In genomic region chr6:136792945-136793289, GRCh38 we compare ENCODE assay signal across 8 cellular contexts. TPM values are rescaled to one million over a fixed set of nuclear protein-coding genes. Genes with fewer than 3 reads are reported as not detected.
DNase-seq lines count a peak whose midpoint lies in the region; ATAC-seq and TF ChIP-seq lines count a peak whose summit lies in the region.

No MANE protein-coding gene starts in this region.

- no TSS peak for BruUV-seq in mammary epithelial cell (replicated peaks; lab: Mats Ljungman, UMichigan)

- H4K20me1 ChIP-seq in mammary epithelial cell (ENCODE audit: insufficient read depth, low read length), result no peaks in the 10 kb centered on the region

- peak overlapping the region; percentile 99 for H2AFZ ChIP-seq in mammary epithelial cell (ENCODE audit: low read depth, low read length)

- 0% methylated on average over 9 of the region's 29 CpGs for WGBS in mammary epithelial cell (ENCODE audit: low coverage, missing lambda C conversion rate)

- no peaks in the 10 kb centered on the region for H3K9me3 ChIP-seq in mammary epithelial cell (replicated peaks; ENCODE audit: insufficient read depth, low read length)

- H3K4me1 ChIP-seq in mammary epithelial cell (ENCODE audit: insufficient read depth, low read length), result peaks cover 16% of the 10 kb centered on the region

- H3K27me3 ChIP-seq in mammary epithelial cell (ENCODE audit: insufficient read depth, low read length), result no peaks in the 10 kb centered on the region

- peaks cover 29% of the 10 kb centered on the region for H3K79me2 ChIP-seq in mammary epithelial cell (ENCODE audit: insufficient read depth, low read length)

- peak overlapping the region; percentile 82 for H3K27ac ChIP-seq in mammary epithelial cell (ENCODE audit: insufficient read depth, low read depth, low read length)

- DNase-seq in ACHN, result peak; percentile 88
- DNase-seq in NCI-H2196 (lab: John Stamatoyannopoulos, UW; ENCODE audit: unreplicated experiment), result peak; percentile 91
- DNase-seq in mammary epithelial cell, result peak; percentile 83
- DNase-seq in iris pigment epithelial cell (ENCODE audit: low read depth), result peak; percentile 93
- DNase-seq in stimulated activated CD4-positive, alpha-beta T cell treated with anti-CD3 and anti-CD28 coated beads, Interleukin-12 subunit alpha, Interleukin-12 subunit beta, amount 100 ng/mL, for 48 hours (ENCODE audit: low read depth in 2 of 3, low spot score in 1 of 3), result peak; percentile 91 to 96 (median 93)

- dilution Hi-C loops in mammary epithelial cell (cut with HindIII; ENCODE audit: low sequenced_read_pairs), result no loop called here

- H3K4me2 ChIP-seq in mammary epithelial cell (ENCODE audit: insufficient read depth, low read depth, low read length), result peak overlapping the region; percentile 87

- intact Hi-C loops in mammary epithelial cell (cut with micrococcal nuclease), result loop anchor here (1.0 to 5.0 kb wide), 6 partner anchors 76 to 243 kb away; partner anchors contain the start of gene MAP7

- TF ChIP-seq CTCF in WI38 (IDR thresholded peaks at IDR 0.05; ENCODE audit: low read depth, low read length), result peak; percentile 75
- peak; percentile 66 to 95 for TF ChIP-seq CTCF in mammary epithelial cell (conservative IDR thresholded peaks at IDR 0.05 in 1 of 2, IDR thresholded peaks at IDR 0.05 in 1 of 2; ENCODE audit: extremely low read depth in 1 of 2, insufficient read depth in 1 of 2, low read depth in 1 of 2, low read length in 2 of 2)

- in situ Hi-C loops in ACHN (cut with HindIII; ENCODE audit: low pct_ligation_motif_present, low pct_unique_long_range_greater_than_20kb, low sequenced_read_pairs) (no loop called here), mammary epithelial cell (cut with MboI; ENCODE audit: low sequenced_read_pairs in 2 of 2) (loop anchor here (5.0 to 10.0 kb wide), 3 partner anchors 146 to 208 kb away; no protein-coding TSS in a partner anchor)

- H3K9ac ChIP-seq in mammary epithelial cell (ENCODE audit: insufficient read depth, low read length), result peak overlapping the region; percentile 83

- CTCF ChIA-PET in mammary epithelial cell (lab: Charles Lee; ENCODE audit: low non-redundant PET), result interaction anchor here (0.6 to 1.9 kb wide), 6 partner anchors 12 to 205 kb away, joined by 3 to 154 read pairs (median 5); no protein-coding TSS in a partner anchor

- H3K4me3 ChIP-seq in WI38 (ENCODE audit: low read depth, low read length) (peak overlapping the region; percentile 93), mammary epithelial cell (replicated peaks in 1 of 3; ENCODE audit: insufficient read depth in 1 of 3, low read depth in 2 of 3, low read length in 3 of 3) (peak overlapping the region; percentile 68 to 97 (median 79))

- no peaks in the 10 kb centered on the region for H3K36me3 ChIP-seq in mammary epithelial cell (ENCODE audit: insufficient read depth, low read length)

- peak; percentile 56 for ATAC-seq in GM18867 (IDR thresholded peaks at IDR 0.05; ENCODE audit: unreplicated experiment)
- ATAC-seq in HG03095 (IDR thresholded peaks at IDR 0.05; ENCODE audit: unreplicated experiment), result peak; percentile 52

RNA-seq across cellular contexts. Expression of gene MAP3K5, which starts 0.6 kb away (rescaled TPM):
- total RNA-seq in mammary epithelial cell, result 1 to 10 TPM; 4.2 to 8.8 TPM
- polyA plus RNA-seq in mammary epithelial cell, result 2.4 TPM
- polyA minus RNA-seq in mammary epithelial cell, result 3.3 TPM

RNA-seq across cellular contexts. Expression of gene PEX7, which starts 29.5 kb away (rescaled TPM):
- 10 to 100 TPM in 1 of 2 donors, 1 to 10 TPM in 1; 9.0 to 13.8 TPM for total RNA-seq in mammary epithelial cell
- polyA plus RNA-seq in mammary epithelial cell, result 10.0 TPM
- polyA minus RNA-seq in mammary epithelial cell, result 3.0 TPM

Comparison
In these comparisons a context has a peak if more than half of its experiments do, and no peak if none do; other contexts are left out.
1. Peak in every context shown above with its lines: DNase-seq, ATAC-seq, H3K4me3 ChIP-seq and H3K27ac ChIP-seq.